18 cellular contexts compared by ENCODE assay signal in the genomic region with DNA sequence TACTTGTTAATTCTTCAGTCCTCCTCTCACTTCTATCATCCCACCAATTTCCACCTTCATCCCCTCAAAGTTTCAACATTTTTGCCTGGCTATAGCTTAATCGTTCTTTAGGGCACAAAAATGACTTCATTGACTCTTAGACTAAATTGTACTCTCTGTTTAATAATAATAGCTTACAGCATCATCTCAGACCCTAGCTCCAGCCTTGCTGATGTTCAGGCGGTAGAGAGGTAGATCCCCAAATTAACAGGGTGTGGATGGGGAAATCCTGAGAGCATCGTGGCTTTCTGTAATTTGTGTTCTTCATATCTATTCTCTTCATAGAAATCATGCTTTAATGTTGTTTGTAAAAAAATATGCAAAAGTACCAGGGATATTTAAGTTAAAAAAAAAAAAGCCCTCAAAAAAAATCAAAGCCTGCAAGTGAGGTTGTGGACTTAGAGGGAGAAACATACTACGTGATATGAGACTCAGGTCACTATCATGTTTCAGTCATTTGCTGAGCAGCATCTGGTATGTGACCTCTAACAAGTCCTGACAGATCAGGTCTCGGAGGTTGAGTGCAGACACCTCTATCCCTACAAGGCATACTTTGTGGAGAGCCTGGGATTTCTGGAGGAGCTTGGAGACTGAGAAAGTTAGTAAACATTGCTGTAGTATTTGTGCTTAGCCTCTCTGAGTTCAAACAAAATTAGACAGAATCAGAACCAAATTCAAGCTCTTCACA.
DNase-seq lines count a peak whose midpoint lies in the region; ATAC-seq and TF ChIP-seq lines count a peak whose summit lies in the region.
"Had no signal": no experiment of that assay in that cellular context is flagged by ENCODE, and none has a peak within 500 bp of the region (broad histone marks: within the 10 kb centered on the region; RNA-seq: fewer than 3 reads in every experiment).

No MANE protein-coding gene starts in this region.

- peak overlapping the region; percentile 90 for H2AK5ac ChIP-seq in IMR-90 (ENCODE audit: low read depth, low read length)

- ATAC-seq in IMR-90 (ENCODE audit: low read depth): peak; percentile 35
- ATAC-seq in left cardiac atrium: peak; percentile 35 to 60
- peak in 3 of 4 donors; percentile 52 to 90 (median 64) for ATAC-seq in psoas muscle
- no peak for ATAC-seq in GM18505 (IDR thresholded peaks at IDR 0.05; ENCODE audit: unreplicated experiment)
- ATAC-seq: activated CD8-positive, alpha-beta T cell treated with anti-CD3 and anti-CD28 coated beads, Interleukin-2, amount 10 ng/mL, durations not matched to agents 7 days and 5 days; left lobe of liver; upper lobe of right lung had no signal

- peak overlapping the region; percentile 88; the same call in 1 of the 2 replicates for H3K23ac ChIP-seq in IMR-90 (ENCODE audit: low read depth, low read length)

- H4K5ac ChIP-seq in IMR-90 (ENCODE audit: low read depth, low read length): peak overlapping the region; percentile 69; the same call in 1 of the 2 replicates

- H3K14ac ChIP-seq in IMR-90 (replicated peaks; ENCODE audit: low read depth, low read length): peak overlapping the region; percentile 86

- dilution Hi-C loops in IMR-90 (cut with HindIII; ENCODE audit: low sequenced_read_pairs, unreplicated experiment): no loop called here

- H3K4me3 ChIP-seq in IMR-90 (ENCODE audit: insufficient read depth, low read depth, low read length) (no peak overlapping the region), SK-N-SH (ENCODE audit: low read depth in 2 of 2, low read length in 1 of 2) (no peak overlapping the region), psoas muscle (no peak overlapping the region)
- H3K4me3 ChIP-seq: SK-N-MC, upper lobe of right lung had no signal

- peak overlapping the region; percentile 84 for H2BK120ac ChIP-seq in IMR-90 (ENCODE audit: low read depth, low read length)

- H3K4ac ChIP-seq in IMR-90 (ENCODE audit: low read depth, low read length): peak overlapping the region; percentile 91

- H3K27me3 ChIP-seq in IMR-90 (ENCODE audit: control insufficient read depth, insufficient read depth, low read length) (no peaks in the 10 kb centered on the region), SK-N-SH (ENCODE audit: insufficient read depth) (no peaks in the 10 kb centered on the region), psoas muscle (ENCODE audit: insufficient read depth in 3 of 3, low read length in 2 of 3) (no peaks in the 10 kb centered on the region)
- H3K27me3 ChIP-seq: upper lobe of right lung had no signal

- H4K8ac ChIP-seq in IMR-90 (ENCODE audit: low read depth in 2 of 2, low read length in 2 of 2): peak overlapping the region; percentile 42 to 73

- no peaks in the 10 kb centered on the region for H3K79me1 ChIP-seq in IMR-90 (ENCODE audit: low read depth in 1 of 2, low read length in 2 of 2)

- H2AFZ ChIP-seq in IMR-90 (replicated peaks; ENCODE audit: low read length, poor library complexity) (no peak overlapping the region), SK-N-SH (ENCODE audit: low read depth) (no peak overlapping the region; the same call in 1 of the 2 replicates)

- peaks cover 14% of the 10 kb centered on the region; the same call in 1 of the 2 replicates for H3K4me1 ChIP-seq in IMR-90 (ENCODE audit: control insufficient read depth, insufficient read depth, low read length)
- peaks cover 2 to 28% of the 10 kb centered on the region in 2 experiments; a peak in 2 of 4 replicates for H3K4me1 ChIP-seq in SK-N-SH (ENCODE audit: control insufficient read depth in 1 of 2, insufficient read depth in 2 of 2, low read depth in 1 of 2, low read length in 1 of 2)
- peaks cover 24% of the 10 kb centered on the region for H3K4me1 ChIP-seq in psoas muscle

- DNase-seq in IMR-90 (peak; percentile 4), SK-N-SH (no peak), left cardiac atrium (no peak), psoas muscle (no peak), nucleus accumbens (lab: John Stamatoyannopoulos, UW) (no peak), SW 1271 (lab: John Stamatoyannopoulos, UW) (no peak)
- no peak for DNase-seq in activated naive CD4-positive, alpha-beta T cell (lab: John Stamatoyannopoulos, UW)
- DNase-seq: activated CD8-positive, alpha-beta T cell treated with anti-CD3 and anti-CD28 coated beads, Interleukin-2, amount 10 ng/mL, durations not matched to agents 7 days and 5 days; DMS79 treated with DMSO at 0.1 percent for 48 hours; effector memory CD4-positive, alpha-beta T cell; NCI-H1417; NCI-H2227 treated with DMSO at 0.1 percent for 48 hours; upper lobe of right lung had no signal

- no peaks in the 10 kb centered on the region for H3K79me2 ChIP-seq in SK-N-SH (ENCODE audit: insufficient read depth)

- CTCF ChIA-PET in IMR-90 (lab: Yijun Ruan, JAX) (interaction anchor here (1.2 kb wide), 1 partner anchor 23 kb away, joined by 4 read pairs; no protein-coding TSS in a partner anchor), SK-N-SH (lab: Yijun Ruan, JAX) (no interaction called here)

- H2BK20ac ChIP-seq in IMR-90 (ENCODE audit: low read depth, low read length): peak overlapping the region; percentile 81

- intact Hi-C loops in IMR-90 (cut with micrococcal nuclease): loop anchor here (5.0 kb wide), 1 partner anchor 375 kb away; no protein-coding TSS in a partner anchor
- intact Hi-C loops in left cardiac atrium (cut with DNase I): no loop called here
- intact Hi-C loops in psoas muscle (cut with DNase I): no loop called here

- peak overlapping the region; percentile 17 for H3K56ac ChIP-seq in IMR-90 (ENCODE audit: extremely low read depth, insufficient read depth, low read length)

- H3K36me3 ChIP-seq in IMR-90 (ENCODE audit: control insufficient read depth, insufficient read depth, low read length): no peaks in the 10 kb centered on the region
- H3K36me3 ChIP-seq in SK-N-SH (replicated peaks in 1 of 2; ENCODE audit: control insufficient read depth in 1 of 2, insufficient read depth in 2 of 2, low read length in 1 of 2): no peaks in the 10 kb centered on the region
- no peaks in the 10 kb centered on the region for H3K36me3 ChIP-seq in psoas muscle (ENCODE audit: insufficient read depth in 1 of 2, low read depth in 1 of 2)
- H3K36me3 ChIP-seq: upper lobe of right lung had no signal

- H3K27ac ChIP-seq in IMR-90 (ENCODE audit: insufficient read depth, low read length) (peak overlapping the region; percentile 57; the same call in 1 of the 2 replicates), SK-N-SH (ENCODE audit: low read depth in 2 of 2, low read length in 1 of 2) (peak overlapping the region in 1 of 2 experiments; percentile 78; a peak in 1 of 4 replicates), psoas muscle (peak overlapping the region; percentile 17)
- H3K27ac ChIP-seq: HL-60, KMS-11, SK-N-MC, upper lobe of right lung had no signal

- no peak for TF ChIP-seq POLR2A in IMR-90 (IDR thresholded peaks at IDR 0.05; ENCODE audit: low read depth, low read length)
- TF ChIP-seq POLR2A in GM18505 (IDR thresholded peaks at IDR 0.05; ENCODE audit: borderline replicate concordance, extremely low read depth, insufficient read depth, insufficient read length): no peak

- POLR2A ChIA-PET in IMR-90 (lab: Charles Lee; ENCODE audit: unreplicated experiment) (no interaction called here), SK-N-SH (lab: Yijun Ruan, JAX) (no interaction called here)

- TF ChIP-seq RAD21 in IMR-90 (IDR thresholded peaks at IDR 0.05; ENCODE audit: low read length): no peak
- no peak for TF ChIP-seq RAD21 in SK-N-SH (IDR thresholded peaks at IDR 0.05; ENCODE audit: low read length)

- no TSS peak for BruUV-seq in IMR-90 (replicated peaks; lab: Mats Ljungman, UMichigan)

- peaks cover 6% of the 10 kb centered on the region for H3K9me3 ChIP-seq in IMR-90 (ENCODE audit: control insufficient read depth, insufficient read depth, low read length)
- peaks cover 7% of the 10 kb centered on the region; the same call in 1 of the 2 replicates for H3K9me3 ChIP-seq in SK-N-SH
- H3K9me3 ChIP-seq in psoas muscle: no peaks in the 10 kb centered on the region
- H3K9me3 ChIP-seq: upper lobe of right lung had no signal

- no peak for TF ChIP-seq CTCF in IMR-90 (conservative IDR thresholded peaks at IDR 0.05; ENCODE audit: low read depth, low read length)
- TF ChIP-seq CTCF in SK-N-SH (IDR thresholded peaks at IDR 0.05): no peak
- TF ChIP-seq CTCF in psoas muscle (IDR thresholded peaks at IDR 0.05): no peak

- H4K20me1 ChIP-seq in IMR-90 (ENCODE audit: insufficient read depth, low read length) (no peaks in the 10 kb centered on the region), SK-N-SH (ENCODE audit: insufficient read depth) (no peaks in the 10 kb centered on the region)

- peak overlapping the region; percentile 74 for H3K18ac ChIP-seq in IMR-90 (ENCODE audit: low read depth, low read length)

- H3K9ac ChIP-seq in IMR-90 (ENCODE audit: low read depth, low read length): peak overlapping the region; percentile 29; the same call in 1 of the 2 replicates
- no peak overlapping the region for H3K9ac ChIP-seq in SK-N-SH
- H3K9ac ChIP-seq: KMS-11 had no signal

- no peak overlapping the region for H2AK9ac ChIP-seq in IMR-90 (replicated peaks; ENCODE audit: low read depth, low read length, poor library complexity)

- H2BK5ac ChIP-seq in IMR-90 (ENCODE audit: low read depth, low read length, poor library complexity, severe bottlenecking): peak overlapping the region; percentile 88

- WGBS in IMR-90 (ENCODE audit: extremely low coverage in 2 of 2, insufficient read length in 1 of 2), 2 experiments: no CpG with 5 or more reads among the region's 5 CpGs
- WGBS in SK-N-SH (ENCODE audit: low lambda C conversion rate): 50% methylated on average over 5 of the region's 5 CpGs
- 50 to 62% (median 52%) methylated on average over 5 of the region's 5 CpGs for WGBS in psoas muscle, 3 donors

- TF ChIP-seq EP300 in SK-N-SH (IDR thresholded peaks at IDR 0.05; ENCODE audit: borderline replicate concordance in 1 of 2, low read depth in 1 of 2, low read length in 1 of 2): no peak

- H3K4me2 ChIP-seq in IMR-90 (ENCODE audit: low read depth, low read length) (peak overlapping the region; percentile 4; the same call in 1 of the 2 replicates), SK-N-SH (no peak overlapping the region)
- H3K4me2 ChIP-seq: KMS-11 had no signal

- in situ Hi-C loops in IMR-90 (cut with MboI; ENCODE audit: low sequenced_read_pairs): loop anchor here (10.0 kb wide), 1 partner anchor 1063 kb away; the partner anchor contains the start of gene CITED2

- H4K91ac ChIP-seq in IMR-90 (ENCODE audit: insufficient read depth, low read depth, low read length): peak overlapping the region; percentile 73

- H3K9me2 ChIP-seq in SK-N-SH: no peaks in the 10 kb centered on the region

- H3K9me1 ChIP-seq in IMR-90 (ENCODE audit: insufficient read depth, low read length): no peaks in the 10 kb centered on the region; the same call in 1 of the 2 replicates

- H3F3A ChIP-seq in SK-N-SH (replicated peaks; ENCODE audit: insufficient read depth): peaks cover 4% of the 10 kb centered on the region

- peak overlapping the region; percentile 95; the same call in 2 of the 3 replicates for H2BK15ac ChIP-seq in IMR-90 (ENCODE audit: low read depth, low read length)

TF ChIP-seq in IMR-90, 13 proteins besides CTCF, POLR2A, EP300 and RAD21 (continues in another document):
- TF ChIP-seq MAZ (IDR thresholded peaks at IDR 0.05; ENCODE audit: borderline replicate concordance, low read depth, low read length) (no peak), CHD1 (IDR thresholded peaks at IDR 0.05; ENCODE audit: low read depth, low read length) (no peak)
